Comparison of ENCODE assay signal across 8 cellular contexts in the genomic region with DNA sequence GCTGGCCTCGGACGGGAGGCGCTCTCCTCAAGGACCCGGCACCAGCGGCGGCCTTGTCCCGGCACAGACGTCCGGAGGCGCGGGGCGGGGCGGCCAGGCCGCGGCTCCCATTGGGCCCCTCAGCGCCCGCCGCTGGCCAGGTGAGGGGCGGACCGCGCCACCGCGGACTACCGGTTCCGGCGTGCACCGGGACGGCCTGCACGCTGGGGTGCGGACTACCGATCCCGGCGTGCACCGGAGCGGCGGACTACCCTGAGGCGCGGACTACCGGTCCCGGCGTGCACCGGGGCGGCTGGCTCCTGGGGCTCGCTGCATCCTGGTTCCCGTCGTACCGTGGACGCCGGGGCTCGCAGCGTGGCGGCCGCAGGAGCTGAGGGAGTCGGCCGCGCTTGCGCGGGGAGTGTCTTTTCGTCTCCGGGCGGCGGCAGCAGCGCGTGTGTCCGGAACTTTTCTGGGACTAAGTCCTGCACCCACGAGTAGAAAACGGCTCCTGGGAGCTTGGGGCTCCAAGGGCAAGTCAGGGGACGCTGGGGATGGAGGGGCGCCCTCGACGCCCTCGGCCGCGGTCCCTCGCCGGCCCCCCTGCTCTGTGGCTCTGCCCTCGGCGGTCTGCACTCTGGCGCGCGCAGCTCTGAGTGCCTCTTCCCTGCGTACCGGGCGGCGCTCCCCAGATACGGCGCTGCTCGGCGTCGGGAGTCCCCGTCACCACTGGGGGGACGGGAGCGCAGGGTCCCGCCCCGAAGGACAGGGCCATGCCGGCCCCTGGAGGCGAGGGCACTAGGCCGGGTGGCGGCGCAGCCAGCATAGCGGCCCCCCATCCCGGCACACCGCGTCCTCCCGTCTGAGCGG. TPM values are rescaled to one million over a fixed set of nuclear protein-coding genes. Genes with fewer than 3 reads are reported as not detected.
DNase-seq lines count a peak whose midpoint lies in the region; ATAC-seq and TF ChIP-seq lines count a peak whose summit lies in the region.

LETM1 (minus strand) TSS at position 86 of the 849 bp plus-strand sequence. CDS start 206 bp downstream, outside the sequence.

- peak within 1 kb of the TSS; percentile 79 for H3K27ac Mint-ChIP-seq in dendritic cell treated with granulocyte-macrophage colony-stimulating factor and Interleukin-4, amounts not matched to agents 40 ng/mL and 50 ng/mL, for 4 days

- no peaks in the 10 kb centered on the region for H3K9me3 ChIP-seq in liver (ENCODE audit: control insufficient read depth in 4 of 4, low read length in 3 of 4)

- peaks cover 10% of the 10 kb centered on the region for H3K36me3 Mint-ChIP-seq in dendritic cell treated with granulocyte-macrophage colony-stimulating factor and Interleukin-4, amounts not matched to agents 40 ng/mL and 50 ng/mL, for 4 days (ENCODE audit: low read depth)

- H3K27me3 ChIP-seq in liver (ENCODE audit: control insufficient read depth in 4 of 4, insufficient read depth in 4 of 4, low read length in 3 of 4), result no peaks in the 10 kb centered on the region

- H3K27ac ChIP-seq in C4-2B, result peak within 1 kb of the TSS; percentile 97
- peak within 1 kb of the TSS; percentile 56 to 62 for H3K27ac ChIP-seq in liver (ENCODE audit: low read depth in 1 of 2, low read length in 2 of 2)

- under 1% methylated on average over 106 of the region's 106 CpGs for WGBS in liver

- H3K4me3 Mint-ChIP-seq in dendritic cell treated with granulocyte-macrophage colony-stimulating factor and Interleukin-4, amounts not matched to agents 40 ng/mL and 50 ng/mL, for 4 days, result peak within 1 kb of the TSS; percentile 80

- peaks cover 6 to 34% (median 24%) of the 10 kb centered on the region in 4 donors for H3K4me1 ChIP-seq in liver (ENCODE audit: control insufficient read depth in 4 of 4, insufficient read depth in 4 of 4, low read length in 3 of 4)

- H3K9ac ChIP-seq in liver (ENCODE audit: low read depth in 1 of 2, low read length in 2 of 2), result peak within 1 kb of the TSS; percentile 53 to 61

- no peaks in the 10 kb centered on the region for H3K36me3 ChIP-seq in liver (ENCODE audit: control insufficient read depth in 4 of 4, insufficient read depth in 3 of 4, low read depth in 1 of 4, low read length in 3 of 4)

- no peak for TF ChIP-seq RAD21 in liver (IDR thresholded peaks at IDR 0.05)

- peak; percentile 95 for DNase-seq in NCI-H69 (lab: John Stamatoyannopoulos, UW)
- peak; percentile 83 to 92 for DNase-seq in activated CD4-positive, alpha-beta T cell treated with anti-CD3 and anti-CD28 coated beads, Interleukin-2, amount 50 U/mL, for 24 hours (ENCODE audit: low read depth in 1 of 2, low spot score in 1 of 2)
- DNase-seq in stimulated activated CD4-positive, alpha-beta T cell treated with anti-CD3 and anti-CD28 coated beads, Interleukin-4, amount 100 ng/mL, for 24 hours, result peak; percentile 93

- ATAC-seq in GM19351 (IDR thresholded peaks at IDR 0.05; ENCODE audit: unreplicated experiment), result peak; percentile 85
- peak; percentile 91 for ATAC-seq in HG03521 (IDR thresholded peaks at IDR 0.05; ENCODE audit: unreplicated experiment)

- peaks cover 1% of the 10 kb centered on the region for H3K27me3 Mint-ChIP-seq in dendritic cell treated with granulocyte-macrophage colony-stimulating factor and Interleukin-4, amounts not matched to agents 40 ng/mL and 50 ng/mL, for 4 days

- H3K4me1 Mint-ChIP-seq in dendritic cell treated with granulocyte-macrophage colony-stimulating factor and Interleukin-4, amounts not matched to agents 40 ng/mL and 50 ng/mL, for 4 days (ENCODE audit: low read depth), result peaks cover 48% of the 10 kb centered on the region

- peak within 1 kb of the TSS; percentile 89 to 95 (median 93) for H3K4me3 ChIP-seq in liver (ENCODE audit: low read depth in 1 of 3, low read length in 3 of 3)

- TF ChIP-seq CTCF in C4-2B (conservative IDR thresholded peaks at IDR 0.05) (no peak), liver (IDR thresholded peaks at IDR 0.05; ENCODE audit: low read depth, low read length, missing input control) (no peak)

- intact Hi-C loops in dendritic cell treated with granulocyte-macrophage colony-stimulating factor and Interleukin-4, amounts not matched to agents 40 ng/mL and 50 ng/mL, for 4 days (cut with micrococcal nuclease), result loop anchor here (2.0 kb wide), 2 partner anchors 15 to 43 kb away; partner anchors contain the start of gene NSD2

- H3K9me3 Mint-ChIP-seq in dendritic cell treated with granulocyte-macrophage colony-stimulating factor and Interleukin-4, amounts not matched to agents 40 ng/mL and 50 ng/mL, for 4 days, result no peaks in the 10 kb centered on the region

TF ChIP-seq in liver, 16 proteins besides CTCF, POLR2A, EP300 and RAD21:
- TF ChIP-seq GABPA (IDR thresholded peaks at IDR 0.05 in 1 of 2, conservative IDR thresholded peaks at IDR 0.05 in 1 of 2), result peak in 1 of 2 donors; percentile 85
- peak; percentile 41 for TF ChIP-seq SP1 (IDR thresholded peaks at IDR 0.05)
- TF ChIP-seq YY1 (IDR thresholded peaks at IDR 0.05), result peak; percentile 73
- TF ChIP-seq HNF4G (IDR thresholded peaks at IDR 0.05), result no peak

RNA-seq across cellular contexts. Expression of gene LETM1, which starts in this region (rescaled TPM):
- 10 to 100 TPM; 31.0 to 46.9 TPM for total RNA-seq in liver
- polyA plus RNA-seq in liver, result 10 to 100 TPM; 12.2 to 17.3 TPM

Comparison
In these comparisons a context has a peak if more than half of its experiments do, and no peak if none do; other contexts are left out.
1. Peak in every context shown above with its lines: DNase-seq, ATAC-seq, H3K4me3 ChIP-seq and H3K27ac ChIP-seq.